ENCODE assay signal across 10 cellular contexts in the genomic region with DNA sequence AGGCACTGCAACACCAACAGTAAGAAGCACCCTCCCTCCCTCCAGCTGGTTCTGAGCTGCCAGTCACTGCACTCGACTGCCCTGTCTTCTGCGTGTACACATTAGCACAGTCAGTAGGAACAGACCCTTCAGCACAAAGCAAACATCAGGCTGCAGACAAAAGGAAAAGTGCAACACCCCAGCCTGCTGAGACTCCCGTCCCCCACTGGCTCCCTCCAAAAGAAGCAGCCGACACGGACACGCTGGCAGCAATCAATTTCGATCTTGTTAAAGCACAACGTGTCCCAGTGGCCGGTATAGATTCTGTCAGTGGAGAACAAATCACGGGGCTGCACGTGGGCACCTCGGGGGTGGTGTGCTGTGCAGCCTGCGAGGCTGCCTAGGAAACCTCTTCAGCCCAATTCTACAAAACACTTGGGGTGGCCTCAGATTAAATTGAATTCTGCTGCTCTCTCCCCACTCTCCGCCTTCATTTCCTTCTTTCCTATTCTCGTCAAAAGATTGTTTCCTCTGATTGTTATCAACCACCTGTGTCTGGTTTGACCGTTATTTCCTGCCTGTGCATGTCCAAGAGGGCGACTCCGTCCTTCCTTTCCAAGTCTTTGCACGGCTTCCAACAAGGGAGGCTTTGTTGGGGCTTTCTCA. TPM values are rescaled to one million over a fixed set of nuclear protein-coding genes. Genes with fewer than 3 reads are reported as not detected.
A peak's percentile ranks its signal among the peaks of the same experiment; 100 is the strongest.
DNase-seq lines count a peak whose midpoint lies in the region; ATAC-seq and TF ChIP-seq lines count a peak whose summit lies in the region.
"Had no signal": no experiment of that assay in that cellular context is flagged by ENCODE, and none has a peak within 500 bp of the region (broad histone marks: within the 10 kb centered on the region; RNA-seq: fewer than 3 reads in every experiment).

No MANE protein-coding gene starts in this region.

- WGBS in sigmoid colon, 2 donors: 35 to 72% methylated on average over 19 of the region's 19 CpGs

- TF ChIP-seq EP300 in sigmoid colon (IDR thresholded peaks at IDR 0.05): no peak

- H3K4me1 ChIP-seq in sigmoid colon: peaks cover 0 to 62% (median 54%) of the 10 kb centered on the region in 4 donors

- intact Hi-C loops in sigmoid colon (cut with DNase I): loop anchor here (10.0 kb wide), 1 partner anchor 202 kb away; no protein-coding TSS in a partner anchor

- no peak for TF ChIP-seq CTCF in sigmoid colon (IDR thresholded peaks at IDR 0.05)

- DNase-seq in NCI-H2107 treated with DMSO at 0.1 percent for 48 hours (lab: John Stamatoyannopoulos, UW; ENCODE audit: unreplicated experiment) (peak; percentile 88), NCI-H2107 (lab: John Stamatoyannopoulos, UW) (no peak), epithelial cell of prostate (ENCODE audit: low read depth, low spot score) (no peak), sigmoid colon (no peak), SIG-M5 treated with dmso at 0.1 percent for 504 hours (lab: John Stamatoyannopoulos, UW; ENCODE audit: unreplicated experiment) (no peak)

- H3K36me3 ChIP-seq in sigmoid colon: peaks cover 0 to 12% (median 0%) of the 10 kb centered on the region in 4 donors

- H3K9me3 ChIP-seq in sigmoid colon: no peaks in the 10 kb centered on the region

- no peaks in the 10 kb centered on the region for H3K27me3 ChIP-seq in sigmoid colon

- peak overlapping the region; percentile 70 for H3K27ac ChIP-seq in epithelial cell of prostate
- H3K27ac ChIP-seq in sigmoid colon: peak overlapping the region; percentile 59 to 82 (median 67)
- H3K27ac ChIP-seq: 22Rv1, KMS-11 had no signal

- ATAC-seq in GM19397 (IDR thresholded peaks at IDR 0.05; ENCODE audit: unreplicated experiment): no peak
- no peak for ATAC-seq in GM21360 (IDR thresholded peaks at IDR 0.05; ENCODE audit: unreplicated experiment)

- H3K4me3 ChIP-seq in sigmoid colon: peak overlapping the region in 2 of 4 donors; percentile 20 to 25

- no peak for TF ChIP-seq POLR2A in sigmoid colon (IDR thresholded peaks at IDR 0.05)

TF ChIP-seq in PFSK-1, 5 proteins besides CTCF, POLR2A, EP300 and RAD21:
- peak; percentile 44; the same call in 1 of the 2 replicates for TF ChIP-seq POLR2AphosphoS5 (IDR thresholded peaks at IDR 0.05; ENCODE audit: low read depth, low read length)
- peak; percentile 61; the same call in 1 of the 2 replicates for TF ChIP-seq SIN3A (IDR thresholded peaks at IDR 0.05; ENCODE audit: borderline replicate concordance, insufficient read depth, low read length)
- TF ChIP-seq, protein P1, sequence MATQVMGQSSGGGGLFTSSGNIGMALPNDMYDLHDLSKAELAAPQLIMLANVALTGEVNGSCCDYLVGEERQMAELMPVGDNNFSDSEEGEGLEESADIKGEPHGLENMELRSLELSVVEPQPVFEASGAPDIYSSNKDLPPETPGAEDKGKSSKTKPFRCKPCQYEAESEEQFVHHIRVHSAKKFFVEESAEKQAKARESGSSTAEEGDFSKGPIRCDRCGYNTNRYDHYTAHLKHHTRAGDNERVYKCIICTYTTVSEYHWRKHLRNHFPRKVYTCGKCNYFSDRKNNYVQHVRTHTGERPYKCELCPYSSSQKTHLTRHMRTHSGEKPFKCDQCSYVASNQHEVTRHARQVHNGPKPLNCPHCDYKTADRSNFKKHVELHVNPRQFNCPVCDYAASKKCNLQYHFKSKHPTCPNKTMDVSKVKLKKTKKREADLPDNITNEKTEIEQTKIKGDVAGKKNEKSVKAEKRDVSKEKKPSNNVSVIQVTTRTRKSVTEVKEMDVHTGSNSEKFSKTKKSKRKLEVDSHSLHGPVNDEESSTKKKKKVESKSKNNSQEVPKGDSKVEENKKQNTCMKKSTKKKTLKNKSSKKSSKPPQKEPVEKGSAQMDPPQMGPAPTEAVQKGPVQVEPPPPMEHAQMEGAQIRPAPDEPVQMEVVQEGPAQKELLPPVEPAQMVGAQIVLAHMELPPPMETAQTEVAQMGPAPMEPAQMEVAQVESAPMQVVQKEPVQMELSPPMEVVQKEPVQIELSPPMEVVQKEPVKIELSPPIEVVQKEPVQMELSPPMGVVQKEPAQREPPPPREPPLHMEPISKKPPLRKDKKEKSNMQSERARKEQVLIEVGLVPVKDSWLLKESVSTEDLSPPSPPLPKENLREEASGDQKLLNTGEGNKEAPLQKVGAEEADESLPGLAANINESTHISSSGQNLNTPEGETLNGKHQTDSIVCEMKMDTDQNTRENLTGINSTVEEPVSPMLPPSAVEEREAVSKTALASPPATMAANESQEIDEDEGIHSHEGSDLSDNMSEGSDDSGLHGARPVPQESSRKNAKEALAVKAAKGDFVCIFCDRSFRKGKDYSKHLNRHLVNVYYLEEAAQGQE (IDR thresholded peaks at IDR 0.05; ENCODE audit: insufficient read depth in 1 of 2, low read depth in 2 of 2, low read length in 2 of 2): peak in 1 of 2 experiments; percentile 75; a peak in 2 of 4 replicates
- TF ChIP-seq FOXP2 (optimal IDR thresholded peaks at IDR 0.05; ENCODE audit: borderline replicate concordance, extremely low read depth, extremely low read length, insufficient read depth): no peak
- no peak for TF ChIP-seq TAF1 (IDR thresholded peaks at IDR 0.05; ENCODE audit: borderline replicate concordance, insufficient read depth, low read length)

RNA-seq across cellular contexts. Expression of a gene that starts 38.7 kb away (rescaled TPM):
- 2.3 TPM for polyA plus RNA-seq in PFSK-1 (2012; ENCODE audit: insufficient read length, low read depth)
- total RNA-seq in sigmoid colon: 10 to 100 TPM; 15.8 to 21.4 (median 17.3) TPM
- polyA plus RNA-seq in sigmoid colon: 10 to 100 TPM; 39.2 to 58.5 (median 48.0) TPM
